ENCODE assay signal across 13 cellular contexts in genomic region chr5:132334812-132335211, GRCh38. TPM values are rescaled to one million over a fixed set of nuclear protein-coding genes. Genes with fewer than 3 reads are reported as not detected.
DNase-seq lines count a peak whose midpoint lies in the region; ATAC-seq and TF ChIP-seq lines count a peak whose summit lies in the region.
"Had no signal": no experiment of that assay in that cellular context is flagged by ENCODE, and none has a peak within 500 bp of the region (broad histone marks: within the 10 kb centered on the region; RNA-seq: fewer than 3 reads in every experiment).

No MANE protein-coding gene starts in this region.

- H3K4me1 Mint-ChIP-seq in activated T-cell treated with anti-CD3 and anti-CD28 coated beads, Interleukin-2, amount 50 U/mL, for 4 hours (ENCODE audit: low read depth) = peaks cover 5% of the 10 kb centered on the region
- H3K4me1 Mint-ChIP-seq: central memory CD8-positive, alpha-beta T cell had no signal

- H2AFZ ChIP-seq in fibroblast of lung (ENCODE audit: low read length) = no peak overlapping the region

- H3K9me3 ChIP-seq in fibroblast of lung (ENCODE audit: control insufficient read depth, insufficient read depth, low read depth, low read length) = no peaks in the 10 kb centered on the region
- H3K9me3 ChIP-seq: BE2C, SJSA1 had no signal

- no peaks in the 10 kb centered on the region for H3K9me3 Mint-ChIP-seq in activated T-cell treated with anti-CD3 and anti-CD28 coated beads, Interleukin-2, amount 50 U/mL, for 4 hours
- H3K9me3 Mint-ChIP-seq: central memory CD8-positive, alpha-beta T cell had no signal

- H3K4me1 ChIP-seq in fibroblast of lung (ENCODE audit: control insufficient read depth, extremely low read depth, insufficient read depth, low read length) (no peaks in the 10 kb centered on the region), urinary bladder (ENCODE audit: insufficient read depth) (no peaks in the 10 kb centered on the region)
- H3K4me1 ChIP-seq: BE2C, SJSA1 had no signal

- no peak overlapping the region for H3K9ac ChIP-seq in fibroblast of lung (ENCODE audit: insufficient read depth, low read length)

- H3K27me3 Mint-ChIP-seq in activated T-cell treated with anti-CD3 and anti-CD28 coated beads, Interleukin-2, amount 50 U/mL, for 4 hours (ENCODE audit: low read depth) = no peaks in the 10 kb centered on the region
- H3K27me3 Mint-ChIP-seq: central memory CD8-positive, alpha-beta T cell had no signal

- H3K79me2 ChIP-seq in fibroblast of lung (ENCODE audit: control insufficient read depth, insufficient read depth, low read length) = no peaks in the 10 kb centered on the region

- H3K27ac ChIP-seq in fibroblast of lung (ENCODE audit: insufficient read depth, low read length) (no peak overlapping the region), urinary bladder (ENCODE audit: low read depth) (peak overlapping the region; percentile 10)
- H3K27ac ChIP-seq: SJSA1 had no signal

- TF ChIP-seq CTCF in fibroblast of lung (conservative IDR thresholded peaks at IDR 0.05 in 1 of 2, IDR thresholded peaks at IDR 0.05 in 1 of 2; ENCODE audit: low read depth in 1 of 2, low read length in 2 of 2) = no peak

- 88% methylated on average over 3 of the region's 3 CpGs for WGBS in urinary bladder

- peaks cover 10% of the 10 kb centered on the region for H3K36me3 Mint-ChIP-seq in activated T-cell treated with anti-CD3 and anti-CD28 coated beads, Interleukin-2, amount 50 U/mL, for 4 hours (ENCODE audit: insufficient read depth)

- H3K4me2 ChIP-seq in fibroblast of lung (ENCODE audit: extremely low read depth, insufficient read depth, low read length) = no peak overlapping the region

- H4K20me1 ChIP-seq in fibroblast of lung (ENCODE audit: control insufficient read depth, extremely low read depth, insufficient read depth, low read length) = no peaks in the 10 kb centered on the region

- no peaks in the 10 kb centered on the region for H3K27me3 ChIP-seq in fibroblast of lung (ENCODE audit: control insufficient read depth, insufficient read depth, low read length)
- H3K27me3 ChIP-seq: BE2C, SJSA1 had no signal

- DNase-seq in activated T-cell treated with anti-CD3 and anti-CD28 coated beads, Interleukin-2, amount 50 U/mL, for 4 hours = no peak
- DNase-seq in activated T-cell treated with anti-CD3 and anti-CD28 coated beads, Interleukin-2, amount 50 U/mL, for 1 hour = no peak
- peak; percentile 33 for DNase-seq in NCI-H774 (lab: John Stamatoyannopoulos, UW)
- DNase-seq in fibroblast of lung (ENCODE audit: low read depth in 2 of 2) = peak; percentile 16 to 20
- no peak for DNase-seq in NOMO-1 (lab: John Stamatoyannopoulos, UW; ENCODE audit: unreplicated experiment in 2 of 2)
- no peak for DNase-seq in NCI-H524 treated with DMSO at 0.1 percent for 48 hours (lab: John Stamatoyannopoulos, UW)
- DNase-seq in EL = no peak
- DNase-seq: activated effector memory CD4-positive, alpha-beta T cell treated with anti-CD3 and anti-CD28 coated beads, Interleukin-2, amount 50 U/mL, for 16 hours; BE2C; NCI-H526 had no signal

- no peak overlapping the region for H3K4me3 Mint-ChIP-seq in activated T-cell treated with anti-CD3 and anti-CD28 coated beads, Interleukin-2, amount 50 U/mL, for 4 hours
- H3K4me3 Mint-ChIP-seq: central memory CD8-positive, alpha-beta T cell had no signal

- ATAC-seq in activated T-cell treated with anti-CD3 and anti-CD28 coated beads, Interleukin-2, amount 50 U/mL, for 4 hours = peak; percentile 75 to 84

- H3K36me3 ChIP-seq in fibroblast of lung (ENCODE audit: control insufficient read depth, insufficient read depth, low read length) (no peaks in the 10 kb centered on the region), urinary bladder (ENCODE audit: insufficient read depth) (peaks cover 2% of the 10 kb centered on the region)
- H3K36me3 ChIP-seq: BE2C, SJSA1 had no signal

- H3K4me3 ChIP-seq in fibroblast of lung (replicated peaks in 1 of 4; ENCODE audit: control extremely low read depth in 1 of 4, insufficient read depth in 1 of 4, low read depth in 3 of 4, low read length in 4 of 4) (no peak overlapping the region), urinary bladder (ENCODE audit: low read depth, low read length) (no peak overlapping the region)
- H3K4me3 ChIP-seq: SJSA1 had no signal

RNA-seq across cellular contexts. Expression of gene SLC22A5, which starts 34.7 kb away (rescaled TPM):
- 1 to 10 TPM; 4.4 to 6.3 (median 5.7) TPM for total RNA-seq in activated T-cell treated with anti-CD3 and anti-CD28 coated beads, Interleukin-2, amount 50 U/mL, for 4 hours
- total RNA-seq in fibroblast of lung = 7.7 and 8.8 TPM in 2 replicates
- 3.4 and 8.2 TPM in 2 replicates for polyA plus RNA-seq in fibroblast of lung
- polyA plus RNA-seq in fibroblast of lung (2012) = 2.1 and 3.3 TPM in 2 replicates
- polyA minus RNA-seq in fibroblast of lung (ENCODE audit: low replicate concordance) = 35.8 and 42.9 TPM in 2 replicates
- total RNA-seq in urinary bladder = 9.3 TPM
- 6.4 TPM for polyA plus RNA-seq in urinary bladder

RNA-seq across cellular contexts. Expression of gene SLC22A4, which starts 40.6 kb away (rescaled TPM):
- 1 to 10 TPM; 1.4 to 2.8 (median 1.8) TPM for total RNA-seq in activated T-cell treated with anti-CD3 and anti-CD28 coated beads, Interleukin-2, amount 50 U/mL, for 4 hours
- total RNA-seq in fibroblast of lung = 1.3 and 4.1 TPM in 2 replicates
- 1.1 and 3.4 TPM in 2 replicates for polyA plus RNA-seq in fibroblast of lung
- 0.69 and 2.3 TPM in 2 replicates for polyA plus RNA-seq in fibroblast of lung (2012)
- polyA minus RNA-seq in fibroblast of lung (ENCODE audit: low replicate concordance) = 5.7 TPM in 1 of 2 replicates, not detected in the other
- 2.2 TPM for total RNA-seq in urinary bladder
- polyA plus RNA-seq in urinary bladder = 1.5 TPM

Comparison
In these comparisons a context has a peak if more than half of its experiments do, and no peak if none do; other contexts are left out.
1. DNase-seq: peak in NCI-H774 (single experiment) and fibroblast of lung (2 of 2); none in activated T-cell treated with anti-CD3 and anti-CD28 coated beads, Interleukin-2, amount 50 U/mL, for 4 hours (single experiment), activated T-cell treated with anti-CD3 and anti-CD28 coated beads, Interleukin-2, amount 50 U/mL, for 1 hour (single experiment), NOMO-1 (0 of 2), NCI-H524 treated with DMSO at 0.1 percent for 48 hours (single experiment) and EL (single experiment).